ENCODE assay signal across 10 cellular contexts in the genomic region with DNA sequence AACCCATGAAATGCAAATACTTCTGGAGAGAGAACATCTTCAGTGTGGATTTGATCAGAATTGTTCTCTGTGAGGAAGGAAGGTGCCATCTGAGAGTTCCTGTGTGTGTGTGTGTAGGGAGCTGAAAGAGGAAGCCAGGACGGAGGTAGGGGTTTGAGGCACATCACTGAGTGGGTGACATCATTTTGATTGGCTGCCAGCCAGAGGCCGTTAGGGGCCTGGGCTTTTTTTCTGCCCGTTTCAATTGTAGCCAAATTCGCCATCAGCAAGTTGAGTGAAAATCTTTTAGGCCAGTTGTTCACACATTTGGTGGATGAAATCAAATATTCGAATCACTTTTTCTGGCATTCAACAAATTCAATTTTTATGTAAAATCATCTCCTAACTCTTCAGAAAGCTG. TPM values are rescaled to one million over a fixed set of nuclear protein-coding genes. Genes with fewer than 3 reads are reported as not detected.
DNase-seq lines count a peak whose midpoint lies in the region; ATAC-seq, FAIRE-seq and TF ChIP-seq lines count a peak whose summit lies in the region.
"Had no signal": no experiment of that assay in that cellular context is flagged by ENCODE, and none has a peak within 500 bp of the region (broad histone marks: within the 10 kb centered on the region; RNA-seq: fewer than 3 reads in every experiment).

No MANE protein-coding gene starts in this region.

- H3K27me3 Mint-ChIP-seq in MCF 10A (ENCODE audit: insufficient read depth, unreplicated experiment), result no peaks in the 10 kb centered on the region

- BruUV-seq in endothelial cell of umbilical vein (replicated peaks; lab: Mats Ljungman, UMichigan), result no TSS peak
- BruUV-seq in MCF 10A (replicated peaks; lab: Mats Ljungman, UMichigan), result no TSS peak

- no peak overlapping the region for H3K27ac ChIP-seq in endothelial cell of umbilical vein (ENCODE audit: insufficient read depth, low read depth, low read length)
- no peak overlapping the region for H3K27ac ChIP-seq in trophoblast cell (ENCODE audit: low read depth, low read length)

- no peak overlapping the region for H3K27ac Mint-ChIP-seq in MCF 10A (ENCODE audit: low read depth, unreplicated experiment)
- H3K27ac Mint-ChIP-seq: activated B cell treated with CpG ODN at 0.5 μM for 24 hours, mesothelial cell of epicardium had no signal

- no peaks in the 10 kb centered on the region for H3K36me3 Mint-ChIP-seq in MCF 10A (ENCODE audit: insufficient read depth, unreplicated experiment)
- H3K36me3 Mint-ChIP-seq: mesothelial cell of epicardium had no signal

- H3K9me3 ChIP-seq in endothelial cell of umbilical vein (replicated peaks; ENCODE audit: control insufficient read depth, insufficient read depth, low read length) (no peaks in the 10 kb centered on the region), trophoblast cell (ENCODE audit: insufficient read depth, low read depth, low read length) (no peaks in the 10 kb centered on the region)

- H3K4ac ChIP-seq in trophoblast cell (ENCODE audit: low read depth, low read length), result no peak overlapping the region

- TF ChIP-seq CTCF in endothelial cell of umbilical vein (IDR thresholded peaks at IDR 0.05; ENCODE audit: extremely low read depth in 1 of 2, insufficient read depth in 1 of 2, low read depth in 1 of 2, low read length in 2 of 2) (no peak), MCF 10A (IDR thresholded peaks at IDR 0.05; ENCODE audit: unreplicated experiment) (no peak)

- H3K36me3 ChIP-seq in endothelial cell of umbilical vein (ENCODE audit: control insufficient read depth in 2 of 2, extremely low read depth in 1 of 2, insufficient read depth in 2 of 2, low read length in 2 of 2) (no peaks in the 10 kb centered on the region), trophoblast cell (ENCODE audit: control insufficient read depth in 1 of 2, insufficient read depth in 2 of 2, low read length in 2 of 2) (no peaks in the 10 kb centered on the region)

- H3K27me3 ChIP-seq in endothelial cell of umbilical vein (ENCODE audit: control insufficient read depth in 2 of 2, insufficient read depth in 2 of 2, low read length in 2 of 2) (peaks cover 3 to 8% of the 10 kb centered on the region in 2 experiments), trophoblast cell (ENCODE audit: insufficient read depth, low read length) (no peaks in the 10 kb centered on the region)

- DNase-seq in NCI-H345 (lab: John Stamatoyannopoulos, UW) (peak; percentile 94), endothelial cell of umbilical vein (ENCODE audit: low read depth, low spot score) (peak; percentile 53), trophoblast cell (no peak), GM19239 (ENCODE audit: insufficient read length, low spot score) (no peak), posterior vena cava (ENCODE audit: low spot score) (no peak), MCF 10A (ENCODE audit: unreplicated experiment) (no peak)
- DNase-seq: activated B cell treated with CpG ODN at 0.5 μM for 24 hours had no signal

- POLR2A ChIA-PET in endothelial cell of umbilical vein (lab: Charles Lee) (no interaction called here), MCF 10A (lab: Yijun Ruan, JAX) (no interaction called here)

- intact Hi-C loops in endothelial cell of umbilical vein (cut with micrococcal nuclease), result no loop called here
- intact Hi-C loops in posterior vena cava (cut with DNase I), result no loop called here
- intact Hi-C loops in MCF 10A (cut with micrococcal nuclease), result no loop called here

- H3K4me3 ChIP-seq in endothelial cell of umbilical vein (replicated peaks in 1 of 3; ENCODE audit: insufficient read depth in 1 of 3, low read depth in 1 of 3, low read length in 3 of 3) (no peak overlapping the region), trophoblast cell (ENCODE audit: low read depth, low read length) (no peak overlapping the region)

- H3K9ac ChIP-seq in endothelial cell of umbilical vein (replicated peaks; ENCODE audit: extremely low read depth, insufficient read depth, low read length) (no peak overlapping the region), trophoblast cell (ENCODE audit: low read length) (no peak overlapping the region)

- peak overlapping the region; percentile 51 for H2AFZ ChIP-seq in endothelial cell of umbilical vein (ENCODE audit: low read depth, low read length)
- H2AFZ ChIP-seq in trophoblast cell (ENCODE audit: insufficient read depth, low read length, poor library complexity), result no peak overlapping the region

- peak; percentile 71 for ATAC-seq in GM19023 (IDR thresholded peaks at IDR 0.05; ENCODE audit: unreplicated experiment)
- ATAC-seq in HG03175 (IDR thresholded peaks at IDR 0.05; ENCODE audit: unreplicated experiment), result peak; percentile 70

- FAIRE-seq in endothelial cell of umbilical vein (lab: Jason Lieb, UNC) (peak; percentile 89), GM19239 (lab: Jason Lieb, UNC) (no peak)

- no peak overlapping the region for H2BK12ac ChIP-seq in trophoblast cell (ENCODE audit: low read length)

- H4K12ac ChIP-seq in trophoblast cell (ENCODE audit: low read depth, low read length), result no peak overlapping the region

- WGBS in trophoblast cell (ENCODE audit: extremely low coverage, insufficient coverage, insufficient read length), result no CpG with 5 or more reads among the region's 5 CpGs

- no peak overlapping the region for H3K23ac ChIP-seq in trophoblast cell (ENCODE audit: low read length)

- H3K4me3 Mint-ChIP-seq in MCF 10A (ENCODE audit: unreplicated experiment), result no peak overlapping the region
- H3K4me3 Mint-ChIP-seq: activated B cell treated with CpG ODN at 0.5 μM for 24 hours, mesothelial cell of epicardium had no signal

- dilution Hi-C loops in endothelial cell of umbilical vein (cut with MboI; ENCODE audit: extremely low pct_ligation_motif_present, low sequenced_read_pairs), result no loop called here

- no peak overlapping the region for H4K91ac ChIP-seq in trophoblast cell (ENCODE audit: low read depth, low read length)

- no peaks in the 10 kb centered on the region for H3K9me1 ChIP-seq in endothelial cell of umbilical vein (replicated peaks; ENCODE audit: control insufficient read depth, extremely low read depth, insufficient read depth, low read length)

- CTCF ChIA-PET in endothelial cell of umbilical vein (lab: Charles Lee) (no interaction called here), MCF 10A (lab: Yijun Ruan, JAX) (no interaction called here)

- H2AK5ac ChIP-seq in trophoblast cell (ENCODE audit: low read length), result no peak overlapping the region

- H3K9me3 Mint-ChIP-seq in MCF 10A (ENCODE audit: unreplicated experiment), result peaks cover 10% of the 10 kb centered on the region

- no peaks in the 10 kb centered on the region for H3K4me1 Mint-ChIP-seq in MCF 10A (ENCODE audit: insufficient read depth, unreplicated experiment)

- H2BK5ac ChIP-seq in trophoblast cell (ENCODE audit: low read depth, low read length, poor library complexity), result no peak overlapping the region

- H3K18ac ChIP-seq in trophoblast cell (ENCODE audit: low read length), result no peak overlapping the region

- H4K8ac ChIP-seq in trophoblast cell (ENCODE audit: low read depth, low read length), result no peak overlapping the region

- H3K79me2 ChIP-seq in endothelial cell of umbilical vein (ENCODE audit: control insufficient read depth, insufficient read depth, low read length) (no peaks in the 10 kb centered on the region), trophoblast cell (ENCODE audit: control insufficient read depth, insufficient read depth, low read length, poor library complexity) (no peaks in the 10 kb centered on the region)

- H3K4me1 ChIP-seq in endothelial cell of umbilical vein (ENCODE audit: control insufficient read depth, extremely low read depth, insufficient read depth, low read length), result peaks cover 9% of the 10 kb centered on the region
- H3K4me1 ChIP-seq in trophoblast cell (ENCODE audit: control insufficient read depth in 1 of 2, insufficient read depth in 2 of 2, low read length in 2 of 2), result no peaks in the 10 kb centered on the region

- no peak overlapping the region for H2BK120ac ChIP-seq in trophoblast cell (ENCODE audit: insufficient read depth, low read length, poor library complexity)

- H3K4me2 ChIP-seq in endothelial cell of umbilical vein (ENCODE audit: insufficient read depth, low read length) (peak overlapping the region; percentile 57), trophoblast cell (ENCODE audit: low read length) (no peak overlapping the region)

- H3K14ac ChIP-seq in trophoblast cell (ENCODE audit: low read length), result no peak overlapping the region

- no peaks in the 10 kb centered on the region for H3K79me1 ChIP-seq in trophoblast cell (ENCODE audit: low read length)

- TF ChIP-seq POLR2A in endothelial cell of umbilical vein (IDR thresholded peaks at IDR 0.05; ENCODE audit: low read depth, low read length), result no peak

- H4K20me1 ChIP-seq in endothelial cell of umbilical vein (replicated peaks; ENCODE audit: control insufficient read depth, extremely low read depth, insufficient read depth, low read length), result no peaks in the 10 kb centered on the region

TF ChIP-seq in endothelial cell of umbilical vein, 7 proteins besides CTCF, POLR2A, EP300 and RAD21:
- no peak for TF ChIP-seq MYC (IDR thresholded peaks at IDR 0.05; ENCODE audit: low read depth, low read length)
- peak; percentile 23 for TF ChIP-seq FOS (IDR thresholded peaks at IDR 0.05; ENCODE audit: borderline replicate concordance, insufficient read depth, low read length)
- TF ChIP-seq POLR2AphosphoS5 (IDR thresholded peaks at IDR 0.05; ENCODE audit: insufficient read depth, low read depth, low read length), result no peak
- no peak for TF ChIP-seq EZH2 (IDR thresholded peaks at IDR 0.05; ENCODE audit: borderline replicate concordance, low read depth, low read length, severe bottlenecking)
- TF ChIP-seq MAX (IDR thresholded peaks at IDR 0.05; ENCODE audit: insufficient read depth, insufficient read length), result no peak

RNA-seq across cellular contexts. Expression of gene TSN, which starts 48.9 kb away (rescaled TPM):
- total RNA-seq in endothelial cell of umbilical vein, result 76.1 and 79.8 TPM in 2 replicates
- polyA plus RNA-seq in endothelial cell of umbilical vein, result 24.6 and 33.2 TPM in 2 replicates
- polyA plus RNA-seq in endothelial cell of umbilical vein (2011; cell fraction: cytosol; rRNA removed), result 40.6 and 42.6 TPM in 2 replicates
- 17.9 and 26.3 TPM in 2 replicates for polyA plus RNA-seq in endothelial cell of umbilical vein (2011; cell fraction: nucleus; rRNA removed)
- polyA plus RNA-seq in endothelial cell of umbilical vein (2012), result 47.8 and 67.8 TPM in 2 replicates
- polyA minus RNA-seq in endothelial cell of umbilical vein, result 42.2 and 45.0 TPM in 2 replicates
- polyA minus RNA-seq in endothelial cell of umbilical vein (2011; cell fraction: cytosol; rRNA and poly(A)+ RNA removed), result 28.1 TPM
- 23.9 and 38.6 TPM in 2 replicates for polyA minus RNA-seq in endothelial cell of umbilical vein (2011; cell fraction: nucleus; rRNA and poly(A)+ RNA removed)
- 30.8 and 32.6 TPM in 2 replicates for polyA plus RNA-seq in trophoblast cell (2013)
- total RNA-seq in posterior vena cava, result 10 to 100 TPM; 43.8 to 49.5 TPM
- 60.7 and 78.2 TPM in 2 replicates for total RNA-seq in MCF 10A (2022)

Comparison
In these comparisons a context has a peak if more than half of its experiments do, and no peak if none do; other contexts are left out.
1. DNase-seq: peak in NCI-H345 (single experiment) and endothelial cell of umbilical vein (single experiment); none in trophoblast cell (0 of 2), GM19239 (single experiment), posterior vena cava (single experiment) and MCF 10A (single experiment).